ENCODE assay signal across 10 cellular contexts in the genomic region with DNA sequence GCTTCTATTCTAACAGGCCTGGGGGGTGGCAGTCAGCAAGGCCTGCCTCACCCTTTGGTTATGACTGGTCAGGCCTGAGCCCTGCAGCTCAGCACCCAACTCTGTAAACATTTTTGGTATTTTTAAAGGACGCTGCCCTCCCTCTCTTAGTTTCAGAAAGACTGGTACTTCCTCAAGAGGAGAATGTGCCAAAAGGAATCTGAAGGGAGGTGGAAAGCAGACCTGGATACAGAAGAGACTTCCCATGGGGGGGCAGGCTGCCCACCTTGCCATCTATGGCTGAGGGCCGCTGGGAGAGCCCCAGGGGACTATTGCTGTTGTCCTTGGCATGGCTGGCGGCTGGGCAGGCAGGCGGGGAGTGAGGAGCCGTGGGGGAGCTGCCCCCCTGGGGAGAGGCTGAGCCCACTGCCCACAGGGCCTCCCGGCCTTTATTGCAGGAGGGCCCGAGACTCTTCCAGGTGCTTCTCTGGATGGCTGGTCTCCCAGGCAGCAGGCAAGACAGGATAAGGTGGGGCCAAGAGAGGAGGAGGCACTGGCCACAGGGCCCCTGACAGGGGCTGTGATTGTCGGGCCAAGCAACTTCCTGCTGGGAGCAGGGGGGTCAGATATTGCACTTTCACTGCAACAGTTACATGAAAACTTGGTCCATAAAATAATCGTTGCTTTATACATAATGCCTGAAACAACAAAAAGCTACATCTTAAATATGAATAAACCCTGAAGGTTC. TPM values are rescaled to one million over a fixed set of nuclear protein-coding genes. Genes with fewer than 3 reads are reported as not detected.
DNase-seq lines count a peak whose midpoint lies in the region; ATAC-seq and TF ChIP-seq lines count a peak whose summit lies in the region.
"Had no signal": no experiment of that assay in that cellular context is flagged by ENCODE, and none has a peak within 500 bp of the region (broad histone marks: within the 10 kb centered on the region; RNA-seq: fewer than 3 reads in every experiment).

No MANE protein-coding gene starts in this region.

- H2AK5ac ChIP-seq in H9 (ENCODE audit: insufficient read length, low read length) = no peak overlapping the region

- no peak overlapping the region for H2BK12ac ChIP-seq in H9 (ENCODE audit: insufficient read length, low read depth, low read length)

- H2AFZ ChIP-seq in fibroblast of lung (ENCODE audit: low read length) (no peak overlapping the region), parathyroid adenoma (no peak overlapping the region), H9 (ENCODE audit: low read length) (no peak overlapping the region)

- no peak overlapping the region for H3K27ac ChIP-seq in CD4-positive, alpha-beta memory T cell (ENCODE audit: low read depth, low read length)
- H3K27ac ChIP-seq in RWPE2 (ENCODE audit: poor library complexity, severe bottlenecking) = peak overlapping the region; percentile 18
- H3K27ac ChIP-seq in fibroblast of lung (ENCODE audit: insufficient read depth, low read length) = peak overlapping the region; percentile 21
- peak overlapping the region; percentile 81 for H3K27ac ChIP-seq in parathyroid adenoma
- no peak overlapping the region for H3K27ac ChIP-seq in H9 (ENCODE audit: insufficient read length, low read depth, low read length)
- H3K27ac ChIP-seq: KMS-11 had no signal

- H3T11ph ChIP-seq in H9 (ENCODE audit: low read length) = no peak overlapping the region

- H3K36me3 Mint-ChIP-seq in CD4-positive, alpha-beta memory T cell = peaks cover 0 to 26% of the 10 kb centered on the region in 2 donors
- peaks cover 0 to 15% (median 8%) of the 10 kb centered on the region in 3 experiments; a peak in 3 of 7 replicates for H3K36me3 Mint-ChIP-seq in H9 (ENCODE audit: insufficient read depth in 1 of 3, low read depth in 3 of 3)

- H3K27me3 Mint-ChIP-seq in CD4-positive, alpha-beta memory T cell = no peaks in the 10 kb centered on the region
- H3K27me3 Mint-ChIP-seq in H9 (ENCODE audit: low read depth) = no peaks in the 10 kb centered on the region

- H3K9me3 Mint-ChIP-seq in CD4-positive, alpha-beta memory T cell = peaks cover 0 to 4% (median 0%) of the 10 kb centered on the region in 8 donors
- H3K9me3 Mint-ChIP-seq in H9 = no peaks in the 10 kb centered on the region

- H3K23ac ChIP-seq in H9 (ENCODE audit: insufficient read length, low read depth, low read length) = no peak overlapping the region

- H3K4me1 Mint-ChIP-seq in CD4-positive, alpha-beta memory T cell = peaks cover 15 to 48% (median 33%) of the 10 kb centered on the region in 4 donors
- H3K4me1 Mint-ChIP-seq in H9 = peaks cover 11 to 32% of the 10 kb centered on the region in 2 experiments

- peaks cover 47% of the 10 kb centered on the region for H3K4me1 ChIP-seq in CD4-positive, alpha-beta memory T cell (ENCODE audit: insufficient read depth, low read length)
- peaks cover 6% of the 10 kb centered on the region for H3K4me1 ChIP-seq in RWPE2 (ENCODE audit: insufficient read depth, poor library complexity, severe bottlenecking)
- H3K4me1 ChIP-seq in fibroblast of lung (ENCODE audit: control insufficient read depth, extremely low read depth, insufficient read depth, low read length) = peaks cover 27% of the 10 kb centered on the region
- H3K4me1 ChIP-seq in parathyroid adenoma = peaks cover 35% of the 10 kb centered on the region
- H3K4me1 ChIP-seq in H9 (ENCODE audit: insufficient read depth, low read length) = peaks cover 8% of the 10 kb centered on the region; the same call in 1 of the 2 replicates

- H4K20me1 ChIP-seq in fibroblast of lung (ENCODE audit: control insufficient read depth, extremely low read depth, insufficient read depth, low read length) = no peaks in the 10 kb centered on the region
- no peaks in the 10 kb centered on the region for H4K20me1 ChIP-seq in H9 (ENCODE audit: control insufficient read depth, insufficient read depth, insufficient read length)

- H3K4me3 Mint-ChIP-seq in CD4-positive, alpha-beta memory T cell = peak overlapping the region in 5 of 8 donors; percentile 20 to 59 (median 44)
- peak overlapping the region in 1 of 2 experiments; percentile 29; a peak in 1 of 5 replicates for H3K4me3 Mint-ChIP-seq in H9

- no peak overlapping the region for H3K4me3 ChIP-seq in CD4-positive, alpha-beta memory T cell (ENCODE audit: low read length in 2 of 2)
- H3K4me3 ChIP-seq in RWPE2 (ENCODE audit: severe bottlenecking) (no peak overlapping the region), fibroblast of lung (replicated peaks in 1 of 4; ENCODE audit: control extremely low read depth in 1 of 4, insufficient read depth in 1 of 4, low read depth in 3 of 4, low read length in 4 of 4) (no peak overlapping the region), parathyroid adenoma (ENCODE audit: low read depth, low read length) (no peak overlapping the region)

- peaks cover 12% of the 10 kb centered on the region for H3K23me2 ChIP-seq in H9 (ENCODE audit: insufficient read length, low read depth, low read length, poor library complexity, severe bottlenecking)

- no peaks in the 10 kb centered on the region for H3K27me3 ChIP-seq in CD4-positive, alpha-beta memory T cell (ENCODE audit: insufficient read depth, low read length)
- no peaks in the 10 kb centered on the region for H3K27me3 ChIP-seq in RWPE2 (ENCODE audit: insufficient read depth, poor library complexity, severe bottlenecking)
- H3K27me3 ChIP-seq in fibroblast of lung (ENCODE audit: control insufficient read depth, insufficient read depth, low read length) = no peaks in the 10 kb centered on the region
- no peaks in the 10 kb centered on the region for H3K27me3 ChIP-seq in parathyroid adenoma (ENCODE audit: control insufficient read depth, insufficient read depth, low read length)
- no peaks in the 10 kb centered on the region for H3K27me3 ChIP-seq in H9 (ENCODE audit: insufficient read depth, low read length)

- peaks cover 10% of the 10 kb centered on the region for H3K36me3 ChIP-seq in CD4-positive, alpha-beta memory T cell (ENCODE audit: insufficient read depth, low read length)
- H3K36me3 ChIP-seq in RWPE2 (ENCODE audit: low read depth) (peaks cover 18% of the 10 kb centered on the region), fibroblast of lung (ENCODE audit: control insufficient read depth, insufficient read depth, low read length) (peaks cover 33% of the 10 kb centered on the region), parathyroid adenoma (ENCODE audit: control insufficient read depth, insufficient read depth, low read length) (no peaks in the 10 kb centered on the region)

- H4K5ac ChIP-seq in H9 (ENCODE audit: insufficient read length, low read depth, low read length) = no peak overlapping the region

- no peak for TF ChIP-seq CTCF in RWPE2 (IDR thresholded peaks at IDR 0.05; ENCODE audit: poor library complexity, severe bottlenecking)
- no peak for TF ChIP-seq CTCF in fibroblast of lung (conservative IDR thresholded peaks at IDR 0.05 in 1 of 2, IDR thresholded peaks at IDR 0.05 in 1 of 2; ENCODE audit: low read depth in 1 of 2, low read length in 2 of 2)
- no peak for TF ChIP-seq CTCF in parathyroid adenoma (IDR thresholded peaks at IDR 0.05)
- TF ChIP-seq CTCF in H9 (conservative IDR thresholded peaks at IDR 0.05) = no peak

- CTCF ChIA-PET in CD4-positive, alpha-beta memory T cell (lab: Charles Lee; ENCODE audit: partially characterized antibody) = interaction anchor here (1.5 kb wide), 1 partner anchor 123 kb away, joined by 5 read pairs; no protein-coding TSS in a partner anchor

- POLR2A ChIA-PET in CD4-positive, alpha-beta memory T cell (lab: Charles Lee; ENCODE audit: partially characterized antibody) = interaction anchor here (0.7 to 3.4 kb wide), 5 partner anchors 9 to 249 kb away, joined by 3 to 17 read pairs (median 4); partner anchors contain the start of genes ABCB9, MPHOSPH9, MTRFR and OGFOD2

- no peak for DNase-seq in CD4-positive, alpha-beta memory T cell
- DNase-seq in RWPE2 (ENCODE audit: low spot score) (no peak), fibroblast of lung (ENCODE audit: low read depth in 2 of 2) (peak; percentile 11 to 49), NCI-H1436 treated with DMSO at 0.1 percent for 48 hours (lab: John Stamatoyannopoulos, UW) (no peak), ureter (ENCODE audit: low spot score) (no peak), H9 (no peak)
- DNase-seq in activated CD4-positive, CD25-positive, alpha-beta regulatory T cell treated with anti-CD3 and anti-CD28 coated beads, Interleukin-2, amount 50 U/mL, for 72 hours = no peak
- DNase-seq: stimulated activated naive CD4-positive, alpha-beta T cell had no signal

- no peak overlapping the region for H3K18ac ChIP-seq in H9 (ENCODE audit: insufficient read length, low read depth, low read length)

- WGBS in H9 (ENCODE audit: extremely low coverage, insufficient read length, low lambda C conversion rate) = no CpG with 5 or more reads among the region's 9 CpGs

- intact Hi-C loops in CD4-positive, alpha-beta memory T cell (cut with micrococcal nuclease) = no loop called here

- no peak overlapping the region for H2BK5ac ChIP-seq in H9 (ENCODE audit: insufficient read length, low read length)

- no peak overlapping the region for H4K8ac ChIP-seq in H9 (replicated peaks; ENCODE audit: insufficient read length, low read depth, low read length)

- H3K79me1 ChIP-seq in H9 (ENCODE audit: insufficient read depth, low read depth, low read length, poor library complexity, severe bottlenecking) = no peaks in the 10 kb centered on the region

- H4K91ac ChIP-seq in H9 (ENCODE audit: insufficient read length, low read depth, low read length) = no peak overlapping the region

- H2BK120ac ChIP-seq in H9 (ENCODE audit: low read depth, low read length, poor library complexity, severe bottlenecking) = no peak overlapping the region

- ATAC-seq in RWPE2 (ENCODE audit: low read depth) = no peak

- H3K14ac ChIP-seq in H9 (ENCODE audit: insufficient read depth, low read length) = no peak overlapping the region

- H3K56ac ChIP-seq in H9 (ENCODE audit: insufficient read length, low read depth, low read length) = no peak overlapping the region

- H3K4me2 ChIP-seq in fibroblast of lung (ENCODE audit: extremely low read depth, insufficient read depth, low read length) = peak overlapping the region; percentile 57
- H3K4me2 ChIP-seq in parathyroid adenoma (ENCODE audit: low read length) = peak overlapping the region; percentile 26
- no peak overlapping the region for H3K4me2 ChIP-seq in H9 (ENCODE audit: insufficient read depth, insufficient read length, low read length)
- H3K4me2 ChIP-seq: KMS-11 had no signal

- H3K79me2 ChIP-seq in fibroblast of lung (ENCODE audit: control insufficient read depth, insufficient read depth, low read length) (peaks cover 30% of the 10 kb centered on the region), parathyroid adenoma (peaks cover 8% of the 10 kb centered on the region), H9 (ENCODE audit: insufficient read depth, low read length) (no peaks in the 10 kb centered on the region)

- H3K9me3 ChIP-seq in CD4-positive, alpha-beta memory T cell (ENCODE audit: control insufficient read depth in 1 of 2, low read length in 2 of 2) = no peaks in the 10 kb centered on the region
- no peaks in the 10 kb centered on the region for H3K9me3 ChIP-seq in RWPE2 (ENCODE audit: severe bottlenecking)
- no peaks in the 10 kb centered on the region for H3K9me3 ChIP-seq in fibroblast of lung (ENCODE audit: control insufficient read depth, insufficient read depth, low read depth, low read length)
- H3K9me3 ChIP-seq in parathyroid adenoma (ENCODE audit: control insufficient read depth, low read length) = no peaks in the 10 kb centered on the region
- no peaks in the 10 kb centered on the region for H3K9me3 ChIP-seq in H9 (ENCODE audit: control insufficient read depth, low read depth, low read length)

- H2BK15ac ChIP-seq in H9 (ENCODE audit: low read depth, low read length) = no peak overlapping the region

- H3K9ac ChIP-seq in fibroblast of lung (ENCODE audit: insufficient read depth, low read length) (no peak overlapping the region), parathyroid adenoma (no peak overlapping the region), H9 (ENCODE audit: extremely low read depth, insufficient read length, low read length) (no peak overlapping the region)
- H3K9ac ChIP-seq: KMS-11 had no signal

- no peak overlapping the region for H3K4ac ChIP-seq in H9 (ENCODE audit: low read depth, low read length)

- H2BK20ac ChIP-seq in H9 (ENCODE audit: low read depth, low read length, poor library complexity, severe bottlenecking) = no peak overlapping the region

- peak overlapping the region in 4 of 7 donors; percentile 44 to 74 (median 54) for H3K27ac Mint-ChIP-seq in CD4-positive, alpha-beta memory T cell
- H3K27ac Mint-ChIP-seq in H9 = peak overlapping the region in 1 of 3 experiments; percentile 78; a peak in 4 of 7 replicates

RNA-seq across cellular contexts. Expression of gene ARL6IP4, which starts 3.5 kb away (rescaled TPM):
- total RNA-seq in CD4-positive, alpha-beta memory T cell = 100 to 1,000 TPM; 159 to 180 TPM
- polyA plus RNA-seq in CD4-positive, alpha-beta memory T cell = 100 to 1,000 TPM; 184 to 252 TPM
- 145 and 157 TPM in 2 replicates for total RNA-seq in fibroblast of lung
- 149 and 196 TPM in 2 replicates for polyA plus RNA-seq in fibroblast of lung
- 165 and 243 TPM in 2 replicates for polyA plus RNA-seq in fibroblast of lung (2012)
- polyA minus RNA-seq in fibroblast of lung (ENCODE audit: low replicate concordance) = 45.4 and 47.1 TPM in 2 replicates
- 130 TPM for total RNA-seq in ureter
- total RNA-seq in H9 (2021) = 124 and 132 TPM in 2 replicates

RNA-seq across cellular contexts. Expression of gene OGFOD2, which starts 8.9 kb away (rescaled TPM):
- total RNA-seq in CD4-positive, alpha-beta memory T cell = 10 to 100 TPM; 38.3 to 46.6 TPM
- polyA plus RNA-seq in CD4-positive, alpha-beta memory T cell = 10 to 100 TPM; 13.9 to 15.9 TPM
- total RNA-seq in fibroblast of lung = 7.2 and 9.6 TPM in 2 replicates
- polyA plus RNA-seq in fibroblast of lung = 4.6 and 5.2 TPM in 2 replicates
- polyA plus RNA-seq in fibroblast of lung (2012) = 7.0 and 9.7 TPM in 2 replicates
- 7.5 and 19.3 TPM in 2 replicates for polyA minus RNA-seq in fibroblast of lung (ENCODE audit: low replicate concordance)
- total RNA-seq in ureter = 24.5 TPM
- total RNA-seq in H9 (2021) = 14.1 and 14.7 TPM in 2 replicates

RNA-seq across cellular contexts. Expression of gene ABCB9, which starts 17.7 kb away (rescaled TPM):
- total RNA-seq in CD4-positive, alpha-beta memory T cell = 1 to 10 TPM; 5.9 to 7.1 TPM
- polyA plus RNA-seq in CD4-positive, alpha-beta memory T cell = 1 to 10 TPM in 1 of 2 donors, under 1 TPM in 1; 0.81 to 1.8 TPM
- total RNA-seq in fibroblast of lung (5.4 and 6.3 TPM in 2 replicates), ureter (7.2 TPM), H9 (2021) (3.3 and 4.6 TPM in 2 replicates)
- polyA plus RNA-seq in fibroblast of lung = 3.1 and 3.8 TPM in 2 replicates
- polyA plus RNA-seq in fibroblast of lung (2012) = 4.6 and 4.9 TPM in 2 replicates
- polyA minus RNA-seq in fibroblast of lung (ENCODE audit: low replicate concordance) = 16.1 and 16.3 TPM in 2 replicates

Comparison
In these comparisons a context has a peak if more than half of its experiments do, and no peak if none do; other contexts are left out.
1. DNase-seq: peak in fibroblast of lung (2 of 2); none in CD4-positive, alpha-beta memory T cell (0 of 5), RWPE2 (single experiment), activated CD4-positive, CD25-positive, alpha-beta regulatory T cell treated with anti-CD3 and anti-CD28 coated beads, Interleukin-2, amount 50 U/mL, for 72 hours (single experiment), NCI-H1436 treated with DMSO at 0.1 percent for 48 hours (single experiment), ureter (single experiment) and H9 (single experiment).
2. H3K27ac ChIP-seq: peak in RWPE2 (single experiment), fibroblast of lung (single experiment) and parathyroid adenoma (single experiment); none in CD4-positive, alpha-beta memory T cell (single experiment) and H9 (single experiment).